25 cellular contexts compared by ENCODE assay signal in the genomic region with DNA sequence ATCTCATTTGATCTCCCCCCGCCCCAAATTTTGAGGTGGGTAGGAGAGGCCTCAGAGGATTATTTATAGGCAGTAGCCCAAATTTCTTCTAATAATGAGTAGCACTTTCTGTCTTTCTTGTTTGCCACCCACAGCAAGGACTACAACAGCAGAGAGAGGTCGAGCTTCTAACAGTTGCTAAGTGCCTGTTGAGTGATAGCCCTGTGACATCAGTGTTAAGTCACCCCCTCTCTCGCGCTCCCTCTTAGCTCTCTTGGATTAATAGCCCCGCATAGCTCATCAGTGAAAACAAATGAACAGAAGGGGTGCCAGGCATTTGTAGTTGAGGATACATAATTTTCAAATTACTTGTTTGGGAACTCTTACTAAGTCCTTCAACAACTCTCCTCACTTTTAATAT. TPM values are rescaled to one million over a fixed set of nuclear protein-coding genes. Genes with fewer than 3 reads are reported as not detected.
"Had no signal": no experiment of that assay in that cellular context is flagged by ENCODE, and none has a peak within 500 bp of the region (broad histone marks: within the 10 kb centered on the region; RNA-seq: fewer than 3 reads in every experiment).

No MANE protein-coding gene starts in this region.

- H3K79me2 ChIP-seq: hepatocyte had no signal

- DNase-seq: activated CD4-positive, alpha-beta T cell treated with anti-CD3 and anti-CD28 coated beads, Interleukin-2, amount 50 U/mL, for 4 hours; activated gamma-delta T cell treated with Interleukin-2 at 50 U/mL for 16 hours; effector CD8-positive, alpha-beta T cell; esophagus squamous epithelium; left cardiac atrium; mucosa of descending colon; naive thymus-derived CD4-positive, alpha-beta T cell; stimulated activated CD4-positive, alpha-beta T cell treated with anti-CD3 and anti-CD28 coated beads, Interleukin-12 subunit alpha, Interleukin-12 subunit beta, amount 100 ng/mL, for 4 hours; stimulated activated CD4-positive, alpha-beta T cell treated with anti-CD3 and anti-CD28 coated beads, Interleukin-1b, Interleukin-23, amount 100 ng/mL, for 48 hours; stimulated activated CD8-positive, alpha-beta memory T cell treated with anti-CD3 and anti-CD28 coated beads, Interleukin-4, amount 100 ng/mL, for 48 hours; stimulated activated naive CD4-positive, alpha-beta T cell treated with Interleukin-2 at 50 U/mL for 16 hours; SW 1271 had no signal

- FAIRE-seq: urothelium cell line had no signal

- H3K9me3 Mint-ChIP-seq: dendritic cell treated with granulocyte-macrophage colony-stimulating factor and Interleukin-4, amounts not matched to agents 40 ng/mL and 50 ng/mL, for 4 days; memory B cell had no signal

- H3K36me3 ChIP-seq: esophagus squamous epithelium, neutrophil, tibial artery had no signal

- H3K36me3 Mint-ChIP-seq: memory B cell had no signal

- H3K27ac ChIP-seq: esophagus squamous epithelium, hepatocyte, neutrophil, tibial artery had no signal

- H2AFZ ChIP-seq: hepatocyte had no signal

- H3K9me3 ChIP-seq: esophagus squamous epithelium, mucosa of descending colon, neutrophil, tibial artery had no signal

- H3K4me3 ChIP-seq: esophagus squamous epithelium, hepatocyte, mucosa of descending colon, tibial artery had no signal

- H3K4me2 ChIP-seq: hepatocyte had no signal

- H3K27ac Mint-ChIP-seq: activated naive CD8-positive, alpha-beta T cell; dendritic cell treated with granulocyte-macrophage colony-stimulating factor and Interleukin-4, amounts not matched to agents 40 ng/mL and 50 ng/mL, for 4 days; memory B cell had no signal

- H3K4me3 Mint-ChIP-seq: activated naive CD8-positive, alpha-beta T cell; dendritic cell treated with granulocyte-macrophage colony-stimulating factor and Interleukin-4, amounts not matched to agents 40 ng/mL and 50 ng/mL, for 4 days; memory B cell; naive thymus-derived CD4-positive, alpha-beta T cell had no signal

RNA-seq across cellular contexts. Expression of gene ANKRD60, which starts 3.5 kb away (rescaled TPM):
- total RNA-seq: activated CD8-positive, alpha-beta memory T cell treated with anti-CD3 and anti-CD28 coated beads for 36 hours; chondrocyte; esophagus squamous epithelium; glomerular endothelial cell; hepatocyte; left cardiac atrium; mucosa of descending colon; naive thymus-derived CD4-positive, alpha-beta T cell; renal cortical epithelial cell; subcutaneous adipose tissue; T-helper 2 cell treated with Interferon-gamma antibody and Interleukin-4, amounts not matched to agents 100 ng/mL and 5 ng/mL, for 36 hours had no signal
